In genomic region chrX:68827848-68828562, GRCh38 we compare ENCODE assay signal across 8 cellular contexts. TPM values are rescaled to one million over a fixed set of nuclear protein-coding genes. Genes with fewer than 3 reads are reported as not detected.
DNase-seq lines count a peak whose midpoint lies in the region; ATAC-seq, FAIRE-seq and TF ChIP-seq lines count a peak whose summit lies in the region.

No MANE protein-coding gene starts in this region.

- H3K4me3 ChIP-seq in ascending aorta = peak overlapping the region; percentile 37 to 45
- peak overlapping the region; percentile 51 for H3K4me3 ChIP-seq in right cardiac atrium (ENCODE audit: low read length)

- H3K9me3 ChIP-seq in ascending aorta = no peaks in the 10 kb centered on the region
- H3K9me3 ChIP-seq in right cardiac atrium (ENCODE audit: control insufficient read depth, low read length) = no peaks in the 10 kb centered on the region

- H3K27ac ChIP-seq in C4-2B = peak overlapping the region; percentile 52
- peak overlapping the region; percentile 58 to 66 for H3K27ac ChIP-seq in ascending aorta
- peak overlapping the region; percentile 99 for H3K27ac ChIP-seq in right cardiac atrium (ENCODE audit: low read length)

- H3K27me3 ChIP-seq in ascending aorta = no peaks in the 10 kb centered on the region
- no peaks in the 10 kb centered on the region for H3K27me3 ChIP-seq in right cardiac atrium (ENCODE audit: control insufficient read depth, insufficient read depth)

- no peaks in the 10 kb centered on the region for H3K36me3 ChIP-seq in ascending aorta

- intact Hi-C loops in ascending aorta (cut with DNase I) = loop anchor here (1.0 to 5.0 kb wide), 7 partner anchors 67 to 789 kb away; partner anchors contain the start of genes EDA and PJA1
- intact Hi-C loops in right cardiac atrium (cut with DNase I) = loop anchor here (2.0 to 10.0 kb wide), 6 partner anchors 234 to 559 kb away; no protein-coding TSS in a partner anchor

- no peak for FAIRE-seq in urothelium cell line (lab: Jason Lieb, UNC)

- WGBS in right cardiac atrium = 4% methylated on average over 32 of the region's 32 CpGs

- ATAC-seq in GM21390 (IDR thresholded peaks at IDR 0.05; ENCODE audit: unreplicated experiment) = peak; percentile 33
- peak; percentile 73 to 79 for ATAC-seq in right cardiac atrium

- DNase-seq in NAMALWA (ENCODE audit: low spot score) = peak; percentile 83
- peak; percentile 38 to 66 (median 54) for DNase-seq in T-helper 2 cell
- peak; percentile 45 to 92 for DNase-seq in ascending aorta (ENCODE audit: low spot score in 2 of 2)
- DNase-seq in right cardiac atrium = peak; percentile 82 to 94 (median 92)
- DNase-seq in pulmonary artery endothelial cell (ENCODE audit: low read depth, low spot score) = peak; percentile 44
- DNase-seq in urothelium cell line (ENCODE audit: low spot score) = peak; percentile 74

- H3K4me1 ChIP-seq in ascending aorta (no peaks in the 10 kb centered on the region), right cardiac atrium (ENCODE audit: control insufficient read depth, insufficient read depth, low read length) (no peaks in the 10 kb centered on the region)

- peak; percentile 85 for TF ChIP-seq CTCF in C4-2B (conservative IDR thresholded peaks at IDR 0.05)
- peak; percentile 81 to 89 (median 81) for TF ChIP-seq CTCF in ascending aorta (IDR thresholded peaks at IDR 0.05)

RNA-seq across cellular contexts. Expression of gene EFNB1, which starts 0.8 kb away (rescaled TPM):
- total RNA-seq in ascending aorta (53.4 TPM), right cardiac atrium (10 to 100 TPM; 18.6 to 28.0 (median 24.4) TPM), pulmonary artery endothelial cell (64.8 and 71.7 TPM in 2 replicates)
- polyA plus RNA-seq in right cardiac atrium = 27.1 TPM

Comparison
In these comparisons a context has a peak if more than half of its experiments do, and no peak if none do; other contexts are left out.
1. Peak in every context shown above with its lines: DNase-seq, ATAC-seq, H3K4me3 ChIP-seq and H3K27ac ChIP-seq.